ENCODE assay signal across 15 cellular contexts in the genomic region with DNA sequence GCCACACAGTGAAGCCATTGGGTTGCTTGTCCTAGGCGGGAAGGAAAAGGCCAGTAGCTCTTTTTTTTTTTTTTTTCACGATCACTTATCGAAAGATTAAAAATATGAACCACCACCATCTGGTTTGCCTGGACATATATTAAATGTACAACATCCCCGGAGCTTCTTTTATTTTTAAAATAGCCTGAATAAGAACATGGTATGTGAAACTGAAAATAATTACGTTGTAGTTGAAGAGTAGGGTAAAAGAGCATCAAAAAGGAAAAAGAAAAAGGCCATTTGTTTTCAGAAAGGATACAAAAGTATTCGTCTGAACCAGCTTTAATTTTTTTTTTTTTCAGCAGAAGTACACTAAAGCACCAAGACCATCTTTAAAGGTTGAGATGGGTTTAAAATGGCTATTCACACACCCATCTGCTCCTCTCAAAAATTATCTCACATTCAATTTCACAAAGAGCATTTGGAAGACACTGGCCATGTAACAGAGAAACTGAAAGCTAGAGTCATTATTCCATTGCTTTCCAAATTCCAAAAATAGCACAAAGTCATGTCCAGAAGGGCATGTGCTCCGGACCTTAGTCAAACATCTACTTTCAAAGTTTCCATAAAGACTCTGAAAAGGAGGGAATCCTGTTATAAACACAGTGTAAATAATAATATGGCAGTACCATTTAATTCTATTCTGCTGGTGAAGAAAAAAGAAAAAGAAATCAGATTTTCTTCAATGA.
"Had no signal": no experiment of that assay in that cellular context is flagged by ENCODE, and none has a peak within 500 bp of the region (broad histone marks: within the 10 kb centered on the region; RNA-seq: fewer than 3 reads in every experiment).

No MANE protein-coding gene starts in this region.

- H3K27ac ChIP-seq: brain microvascular endothelial cell, foreskin keratinocyte, psoas muscle, testis, upper lobe of right lung had no signal

- H3K4me1 ChIP-seq: foreskin keratinocyte, psoas muscle, testis, upper lobe of right lung had no signal

- H3K36me3 ChIP-seq: brain microvascular endothelial cell, upper lobe of right lung had no signal

- H3K9me3 ChIP-seq: psoas muscle, testis, upper lobe of right lung had no signal

- H3K4me3 ChIP-seq: psoas muscle, testis, upper lobe of right lung had no signal

- H3K27me3 ChIP-seq: brain microvascular endothelial cell, foreskin keratinocyte, testis, upper lobe of right lung had no signal

- DNase-seq: activated CD4-positive, alpha-beta T cell treated with anti-CD3 and anti-CD28 coated beads, Interleukin-2, amount 50 U/mL, for 1 hour; activated T-cell treated with anti-CD3 and anti-CD28 coated beads for 4 hours; brain microvascular endothelial cell; cerebellar nuclear complex; dermis blood vessel endothelial cell; foreskin keratinocyte; head of caudate nucleus; natural killer cell; nucleus accumbens; psoas muscle; stimulated activated CD4-positive, alpha-beta T cell treated with anti-CD3 and anti-CD28 coated beads, Interleukin-15, amount 100 ng/mL, for 24 hours; stimulated activated CD4-positive, alpha-beta T cell treated with anti-CD3 and anti-CD28 coated beads, Interleukin-4, amount 100 ng/mL, for 24 hours; T-helper 17 cell; testis; upper lobe of right lung had no signal
